In the genomic region with DNA sequence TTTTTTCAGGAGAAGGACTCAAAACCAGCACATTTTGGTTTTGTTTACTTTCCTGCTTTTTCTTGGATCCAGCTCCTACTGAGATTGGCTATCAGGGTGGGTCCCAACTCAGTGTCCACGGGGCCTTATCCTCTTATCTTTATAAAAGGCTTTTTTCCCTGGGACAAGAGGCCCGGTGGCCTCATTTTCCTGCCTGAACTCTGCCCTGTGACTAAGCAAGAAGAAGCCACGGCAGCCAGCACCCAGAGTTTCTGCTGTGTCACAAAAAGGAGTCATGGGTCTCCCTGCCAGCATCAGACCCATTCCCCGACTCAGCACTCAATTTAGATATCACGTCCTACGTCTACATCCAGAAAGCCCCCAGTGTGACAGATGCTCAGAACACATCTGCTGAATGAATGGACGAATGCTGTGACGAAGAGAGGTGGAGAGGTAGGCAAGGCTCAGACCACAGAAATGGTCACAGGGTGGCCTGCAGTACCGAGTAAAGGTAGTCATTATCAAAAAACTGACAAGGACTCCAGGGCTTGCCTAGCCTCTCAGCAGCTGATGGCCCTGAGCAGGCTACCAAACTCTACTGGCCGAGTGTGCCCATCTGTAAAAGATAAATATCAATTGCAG, we compare ENCODE assay signal across 1 cellular context.
A peak's percentile ranks its signal among the peaks of the same experiment; 100 is the strongest.
TF ChIP-seq lines count a peak whose summit lies in the region.

No MANE protein-coding gene starts in this region.

TF ChIP-seq in HepG2, 621 proteins besides CTCF, POLR2A, EP300 and RAD21 (continued from another document):
- TF ChIP-seq USF2 (IDR thresholded peaks at IDR 0.05; ENCODE audit: low read depth, low read length) (no peak), USF2 (CRISPR knock-in tag; IDR thresholded peaks at IDR 0.05; ENCODE audit: borderline replicate concordance) (no peak), KDM4B (CRISPR knock-in tag; IDR thresholded peaks at IDR 0.05) (no peak), DPF2 (CRISPR knock-in tag; IDR thresholded peaks at IDR 0.05; ENCODE audit: borderline replicate concordance, low read depth) (peak; percentile 43; the same call in 1 of the 2 replicates), AGO2 (optimal IDR thresholded peaks at IDR 0.05; ENCODE audit: low read depth, low read length) (no peak), KMT2A (CRISPR knock-in tag; IDR thresholded peaks at IDR 0.05) (peak; percentile 74), MEIS2 (CRISPR knock-in tag; IDR thresholded peaks at IDR 0.05) (no peak), KDM3A (CRISPR knock-in tag; IDR thresholded peaks at IDR 0.05; ENCODE audit: low read depth) (peak; percentile 67; the same call in 1 of the 2 replicates), ZNF629 (CRISPR knock-in tag; conservative IDR thresholded peaks at IDR 0.05) (peak; percentile 52), ZNF737 (CRISPR knock-in tag; IDR thresholded peaks at IDR 0.05; ENCODE audit: borderline replicate concordance) (no peak), UBTF (CRISPR knock-in tag; IDR thresholded peaks at IDR 0.05) (no peak; the same call in 1 of the 2 replicates), NR2F1 (CRISPR knock-in tag; IDR thresholded peaks at IDR 0.05) (peak; percentile 64 to 78; a peak in 3 of 4 replicates), MIER3 (CRISPR knock-in tag; IDR thresholded peaks at IDR 0.05; ENCODE audit: borderline replicate concordance) (peak; percentile 76; the same call in 1 of the 2 replicates), RBM22 (optimal IDR thresholded peaks at IDR 0.05; ENCODE audit: low read length) (peak; percentile 31), HDAC2 (CRISPR knock-in tag; IDR thresholded peaks at IDR 0.05) (peak; percentile 87), EED (CRISPR knock-in tag; IDR thresholded peaks at IDR 0.05) (no peak)
